ENCODE assay signal across 20 cellular contexts in genomic region chr14:43665570-43666267, GRCh38.
DNase-seq lines count a peak whose midpoint lies in the region; ATAC-seq and TF ChIP-seq lines count a peak whose summit lies in the region.
"Had no signal": no experiment of that assay in that cellular context is flagged by ENCODE, and none has a peak within 500 bp of the region (broad histone marks: within the 10 kb centered on the region; RNA-seq: fewer than 3 reads in every experiment).

No MANE protein-coding gene starts in this region.

- no peak overlapping the region for H3K23ac ChIP-seq in neuronal stem cell (ENCODE audit: low read depth, low read length, poor library complexity)

- no peak overlapping the region for H3K18ac ChIP-seq in neuronal stem cell (ENCODE audit: low read length)

- H2BK5ac ChIP-seq in neuronal stem cell (ENCODE audit: low read length), result no peak overlapping the region

- H3K14ac ChIP-seq in neuronal stem cell (ENCODE audit: low read length), result peak overlapping the region; percentile 85

- no peaks in the 10 kb centered on the region for H3K79me1 ChIP-seq in neuronal stem cell (ENCODE audit: low read depth, low read length)

- H3K4me1 ChIP-seq in right atrium auricular region (no peaks in the 10 kb centered on the region), neuronal stem cell (ENCODE audit: control insufficient read depth in 2 of 2, insufficient read depth in 1 of 2, low read depth in 1 of 2, low read length in 2 of 2) (no peaks in the 10 kb centered on the region), upper lobe of left lung (no peaks in the 10 kb centered on the region), gastrocnemius medialis (no peaks in the 10 kb centered on the region)
- H3K4me1 ChIP-seq: A549, Caco-2 had no signal

- no peak overlapping the region for H2BK15ac ChIP-seq in neuronal stem cell (ENCODE audit: low read length)

- H3K27ac ChIP-seq in right atrium auricular region (no peak overlapping the region), neuronal stem cell (replicated peaks; ENCODE audit: low read length) (no peak overlapping the region), upper lobe of left lung (no peak overlapping the region), gastrocnemius medialis (no peak overlapping the region)
- H3K27ac ChIP-seq: 22Rv1, A549, C4-2B had no signal

- no peak overlapping the region for H2AK5ac ChIP-seq in neuronal stem cell (ENCODE audit: low read depth, low read length)

- H3K4me3 ChIP-seq in right atrium auricular region, result no peak overlapping the region
- no peak overlapping the region for H3K4me3 ChIP-seq in neuronal stem cell (ENCODE audit: low read length in 2 of 2)
- H3K4me3 ChIP-seq in upper lobe of left lung, result no peak overlapping the region
- H3K4me3 ChIP-seq in gastrocnemius medialis, result no peak overlapping the region
- H3K4me3 ChIP-seq: A549 had no signal

- H2AFZ ChIP-seq in neuronal stem cell (ENCODE audit: low read length), result no peak overlapping the region

- no peak overlapping the region for H3K4ac ChIP-seq in neuronal stem cell (ENCODE audit: low read length)

- no peak overlapping the region for H2BK120ac ChIP-seq in neuronal stem cell (ENCODE audit: low read depth, low read length)

- in situ Hi-C loops in gastrocnemius medialis (cut with MboI; ENCODE audit: low sequenced_read_pairs in 4 of 4), result no loop called here

- TF ChIP-seq POLR2A in upper lobe of left lung (IDR thresholded peaks at IDR 0.05), result no peak
- TF ChIP-seq POLR2A in gastrocnemius medialis (IDR thresholded peaks at IDR 0.05), result no peak

- TF ChIP-seq EP300 in upper lobe of left lung (IDR thresholded peaks at IDR 0.05), result no peak

- no peaks in the 10 kb centered on the region for H3K9me3 ChIP-seq in right atrium auricular region
- peaks cover 0 to 1% of the 10 kb centered on the region in 2 donors for H3K9me3 ChIP-seq in neuronal stem cell (replicated peaks in 1 of 2; ENCODE audit: control insufficient read depth in 2 of 2, insufficient read depth in 1 of 2, low read depth in 1 of 2, low read length in 2 of 2)
- H3K9me3 ChIP-seq in upper lobe of left lung, result no peaks in the 10 kb centered on the region
- H3K9me3 ChIP-seq in gastrocnemius medialis, result no peaks in the 10 kb centered on the region
- H3K9me3 ChIP-seq: A549, Caco-2 had no signal

- TF ChIP-seq CTCF in right atrium auricular region (IDR thresholded peaks at IDR 0.05) (no peak), upper lobe of left lung (IDR thresholded peaks at IDR 0.05) (no peak), gastrocnemius medialis (IDR thresholded peaks at IDR 0.05 in 4 of 5, conservative IDR thresholded peaks at IDR 0.05 in 1 of 5) (no peak)

- H3K36me3 ChIP-seq in right atrium auricular region, result no peaks in the 10 kb centered on the region
- no peaks in the 10 kb centered on the region for H3K36me3 ChIP-seq in neuronal stem cell (replicated peaks in 1 of 2; ENCODE audit: control insufficient read depth in 2 of 2, insufficient read depth in 2 of 2, low read length in 2 of 2)
- no peaks in the 10 kb centered on the region for H3K36me3 ChIP-seq in upper lobe of left lung
- H3K36me3 ChIP-seq in gastrocnemius medialis, result no peaks in the 10 kb centered on the region

- no peak overlapping the region for H4K8ac ChIP-seq in neuronal stem cell (ENCODE audit: low read depth, low read length)

- peak overlapping the region; percentile 9 for H3K9ac ChIP-seq in neuronal stem cell (ENCODE audit: low read depth, low read length, poor library complexity)

- intact Hi-C loops in cardiac septum (cut with DNase I), result no loop called here
- intact Hi-C loops in gastrocnemius medialis (cut with DNase I; ENCODE audit: low total_unique reads), result no loop called here

- H3K27me3 ChIP-seq in right atrium auricular region (no peaks in the 10 kb centered on the region), neuronal stem cell (ENCODE audit: control insufficient read depth in 3 of 3, insufficient read depth in 3 of 3, low read depth in 1 of 3, low read length in 3 of 3) (no peaks in the 10 kb centered on the region), upper lobe of left lung (no peaks in the 10 kb centered on the region), gastrocnemius medialis (no peaks in the 10 kb centered on the region)

- H2BK12ac ChIP-seq in neuronal stem cell (ENCODE audit: low read length), result no peak overlapping the region

- H4K91ac ChIP-seq in neuronal stem cell (ENCODE audit: low read depth, low read length, poor library complexity), result no peak overlapping the region

- ATAC-seq in upper lobe of left lung (ENCODE audit: low FRiP score in 2 of 2), result peak; percentile 41 to 49
- ATAC-seq in HG03280 (IDR thresholded peaks at IDR 0.05; ENCODE audit: unreplicated experiment), result no peak
- ATAC-seq in gastrocnemius medialis, result no peak
- ATAC-seq: A549, HCT116 had no signal

- no peak overlapping the region for H3K4me2 ChIP-seq in neuronal stem cell (ENCODE audit: insufficient read depth, low read length, poor library complexity, severe bottlenecking)
- H3K4me2 ChIP-seq: A549 had no signal

- no CpG with 5 or more reads among the region's 9 CpGs for WGBS in neuronal stem cell (ENCODE audit: extremely low coverage in 2 of 2, insufficient read length in 2 of 2, insufficient replicate concordance in 1 of 2), 2 donors
- 83 to 87% methylated on average over 9 of the region's 9 CpGs for WGBS in upper lobe of left lung, 2 donors

- DNase-seq in cardiac septum (ENCODE audit: low spot score) (peak; percentile 66), right atrium auricular region (ENCODE audit: low spot score) (no peak), neuronal stem cell (ENCODE audit: low spot score) (no peak), upper lobe of left lung (peak in 1 of 2 donors; percentile 1), gastrocnemius medialis (no peak), MV-4-11 (lab: John Stamatoyannopoulos, UW) (no peak)
- DNase-seq: AML-193; Caco-2; CD4-positive, alpha-beta T cell; DMS153; DMS79; GDM1; GOT3; H7; HFFc6 had no signal

Comparison
In these comparisons a context has a peak if more than half of its experiments do, and no peak if none do; other contexts are left out.
1. ATAC-seq: peak in upper lobe of left lung (2 of 2); none in HG03280 (single experiment) and gastrocnemius medialis (0 of 2).